2 cellular contexts compared by ENCODE assay signal in genomic region chr2:231464576-231465540, GRCh38.
A peak's percentile ranks its signal among the peaks of the same experiment; 100 is the strongest.
TF ChIP-seq lines count a peak whose summit lies in the region.

No MANE protein-coding gene starts in this region.

TF ChIP-seq in HCT116, 20 proteins besides CTCF, POLR2A, EP300 and RAD21 (continued from another document):
- TF ChIP-seq REST (IDR thresholded peaks at IDR 0.05; ENCODE audit: low read depth): no peak

TF ChIP-seq in WTC11, 78 proteins besides CTCF, POLR2A, EP300 and RAD21 (continued from another document):
- no peak for TF ChIP-seq ERG (CRISPR knock-in tag; IDR thresholded peaks at IDR 0.05)
- TF ChIP-seq ZNF138 (CRISPR knock-in tag; conservative IDR thresholded peaks at IDR 0.05): no peak; the same call in 1 of the 2 replicates
- TF ChIP-seq NFE2L1 (CRISPR knock-in tag; IDR thresholded peaks at IDR 0.05): peak; percentile 71; the same call in 1 of the 2 replicates
- peak; percentile 53; the same call in 1 of the 2 replicates for TF ChIP-seq SP1 (CRISPR knock-in tag; conservative IDR thresholded peaks at IDR 0.05)
- TF ChIP-seq GABPB1 (CRISPR knock-in tag; IDR thresholded peaks at IDR 0.05): 0 out of 2 replicates have a peak, but pooled peaks have one; percentile 35
- TF ChIP-seq IRF1 (CRISPR knock-in tag; IDR thresholded peaks at IDR 0.05): no peak; the same call in 1 of the 2 replicates
- no peak for TF ChIP-seq FOXJ3 (CRISPR knock-in tag; IDR thresholded peaks at IDR 0.05; ENCODE audit: borderline replicate concordance)
- 0 out of 2 replicates have a peak, but pooled peaks have one; percentile 40 for TF ChIP-seq STAT6 (CRISPR knock-in tag; conservative IDR thresholded peaks at IDR 0.05; ENCODE audit: low read depth)
- no peak for TF ChIP-seq ATF2 (CRISPR knock-in tag; IDR thresholded peaks at IDR 0.05; ENCODE audit: borderline replicate concordance, low read depth)
- peak; percentile 27; the same call in 1 of the 2 replicates for TF ChIP-seq AFF4 (CRISPR knock-in tag; IDR thresholded peaks at IDR 0.05; ENCODE audit: borderline replicate concordance)
- TF ChIP-seq ZNF281 (CRISPR knock-in tag; IDR thresholded peaks at IDR 0.05): no peak
- TF ChIP-seq PREB (CRISPR knock-in tag; IDR thresholded peaks at IDR 0.05; ENCODE audit: borderline replicate concordance): 0 out of 2 replicates have a peak, but pooled peaks have one; percentile 49
- no peak for TF ChIP-seq JUN (CRISPR knock-in tag; IDR thresholded peaks at IDR 0.05)
- TF ChIP-seq FOXK1 (CRISPR knock-in tag; IDR thresholded peaks at IDR 0.05): peak; percentile 10
- no peak for TF ChIP-seq NR1H2 (CRISPR knock-in tag; IDR thresholded peaks at IDR 0.05)
- TF ChIP-seq ZNF416 (CRISPR knock-in tag; IDR thresholded peaks at IDR 0.05): 0 out of 2 replicates have a peak, but pooled peaks have one; percentile 10
- TF ChIP-seq E2F1 (CRISPR knock-in tag; IDR thresholded peaks at IDR 0.05): peak; percentile 51; the same call in 1 of the 2 replicates
- no peak for TF ChIP-seq ATF6 (CRISPR knock-in tag; IDR thresholded peaks at IDR 0.05)
- TF ChIP-seq TEAD1 (CRISPR knock-in tag; IDR thresholded peaks at IDR 0.05): 0 out of 2 replicates have a peak, but pooled peaks have one; percentile 10
- TF ChIP-seq RELA (CRISPR knock-in tag; IDR thresholded peaks at IDR 0.05; ENCODE audit: borderline replicate concordance): peak; percentile 60; the same call in 1 of the 2 replicates
- 0 out of 2 replicates have a peak, but pooled peaks have one; percentile 18 for TF ChIP-seq TCF7 (CRISPR knock-in tag; IDR thresholded peaks at IDR 0.05; ENCODE audit: low read depth)
- no peak for TF ChIP-seq ZNF121 (CRISPR knock-in tag; IDR thresholded peaks at IDR 0.05)
- 0 out of 2 replicates have a peak, but pooled peaks have one; percentile 83 for TF ChIP-seq CREB1 (CRISPR knock-in tag; IDR thresholded peaks at IDR 0.05)
- no peak; the same call in 1 of the 2 replicates for TF ChIP-seq ZNF232 (CRISPR knock-in tag; IDR thresholded peaks at IDR 0.05)
